Comparison of ENCODE assay signal across 24 cellular contexts in the genomic region with DNA sequence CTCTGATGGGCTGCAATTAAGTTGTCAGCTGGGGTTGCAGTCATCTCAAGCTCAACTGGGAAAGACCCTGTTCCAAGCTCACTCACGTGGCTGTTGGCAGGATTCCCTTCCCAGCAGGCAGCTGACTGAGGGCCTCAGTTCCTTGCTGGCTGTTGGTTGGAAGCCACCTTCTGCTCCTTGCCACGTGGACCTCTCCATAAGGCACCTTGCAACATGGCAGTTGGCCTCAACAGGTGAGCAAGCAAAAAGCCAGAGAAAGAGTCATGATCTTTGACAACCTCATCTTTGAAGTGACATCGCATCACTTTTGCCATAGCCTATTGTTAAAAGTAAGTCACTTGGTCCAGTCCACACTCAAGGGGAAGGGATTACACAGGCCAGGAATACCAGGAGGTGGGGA. TPM values are rescaled to one million over a fixed set of nuclear protein-coding genes. Genes with fewer than 3 reads are reported as not detected.
A peak's percentile ranks its signal among the peaks of the same experiment; 100 is the strongest.
DNase-seq lines count a peak whose midpoint lies in the region; FAIRE-seq and TF ChIP-seq lines count a peak whose summit lies in the region.
"Had no signal": no experiment of that assay in that cellular context is flagged by ENCODE, and none has a peak within 500 bp of the region (broad histone marks: within the 10 kb centered on the region; RNA-seq: fewer than 3 reads in every experiment).

No MANE protein-coding gene starts in this region.

- no peaks in the 10 kb centered on the region for H4K20me1 ChIP-seq in GM23248 (ENCODE audit: insufficient read depth)
- H4K20me1 ChIP-seq: BLaER1 had no signal

- peak overlapping the region in 1 of 2 donors; percentile 12 for H3K9ac ChIP-seq in colonic mucosa (ENCODE audit: low read depth in 2 of 2, low read length in 2 of 2)
- no peak overlapping the region for H3K9ac ChIP-seq in mucosa of rectum (ENCODE audit: low read depth in 1 of 2, low read length in 2 of 2)
- H3K9ac ChIP-seq in GM23248, result no peak overlapping the region
- H3K9ac ChIP-seq in kidney (ENCODE audit: low read length in 2 of 2), result no peak overlapping the region
- H3K9ac ChIP-seq: BLaER1 had no signal

- no peak overlapping the region for H2AFZ ChIP-seq in GM23248

- DNase-seq in NCI-H69 (lab: John Stamatoyannopoulos, UW), result peak; percentile 92
- no peak for DNase-seq in colonic mucosa
- no peak for DNase-seq in amniotic stem cell (lab: John Stamatoyannopoulos, UW)
- DNase-seq in GM23248, result no peak
- no peak for DNase-seq in kidney
- DNase-seq in NOMO-1 treated with DMSO at 0.1 percent for 48 hours (lab: John Stamatoyannopoulos, UW; ENCODE audit: unreplicated experiment), result no peak
- DNase-seq: 8988T; CD4-positive, alpha-beta memory T cell; DMS153; DMS79; GDM1 had no signal

- no peaks in the 10 kb centered on the region for H3K36me3 ChIP-seq in HEK293 (ENCODE audit: control insufficient read depth in 2 of 2, insufficient read depth in 1 of 2, low read length in 2 of 2)
- H3K36me3 ChIP-seq in colonic mucosa, result no peaks in the 10 kb centered on the region
- no peaks in the 10 kb centered on the region for H3K36me3 ChIP-seq in mucosa of rectum (ENCODE audit: control insufficient read depth in 2 of 2, insufficient read depth in 2 of 2, low read length in 2 of 2)
- H3K36me3 ChIP-seq in GM23248 (ENCODE audit: low read depth), result no peaks in the 10 kb centered on the region
- H3K36me3 ChIP-seq in kidney (ENCODE audit: control insufficient read depth in 1 of 2, insufficient read depth in 2 of 2, low read length in 2 of 2), result no peaks in the 10 kb centered on the region
- H3K36me3 ChIP-seq: BLaER1, HAP-1 had no signal

- no peak overlapping the region for H3K27ac ChIP-seq in HEK293 (ENCODE audit: extremely low read depth, low read depth, low read length)
- H3K27ac ChIP-seq in colonic mucosa, result peak overlapping the region; percentile 77
- H3K27ac ChIP-seq in mucosa of rectum (ENCODE audit: low read depth in 2 of 2, low read length in 2 of 2), result peak overlapping the region; percentile 85 to 90
- no peak overlapping the region for H3K27ac ChIP-seq in GM23248
- no peak overlapping the region for H3K27ac ChIP-seq in kidney (ENCODE audit: low read depth in 2 of 2, low read length in 2 of 2)
- H3K27ac ChIP-seq: BLaER1, HL-60 had no signal

- TF ChIP-seq CTCF in HEK293 (tag by site-specific recombination; IDR thresholded peaks at IDR 0.05), result no peak
- TF ChIP-seq CTCF in colonic mucosa (IDR thresholded peaks at IDR 0.05), result no peak
- TF ChIP-seq CTCF in kidney (IDR thresholded peaks at IDR 0.05; ENCODE audit: borderline replicate concordance, extremely low read depth, insufficient read depth), result no peak

- no peak for FAIRE-seq in kidney (lab: Jason Lieb, UNC)
- FAIRE-seq: GM12892, GM18507 had no signal

- CTCF ChIA-PET in HEK293 (lab: Yijun Ruan, JAX), result no interaction called here

- intact Hi-C loops in colonic mucosa (cut with DNase I) (no loop called here), kidney (cut with DNase I) (no loop called here)

- H3K4me3 ChIP-seq in HEK293 (ENCODE audit: low read depth, low read length), result no peak overlapping the region
- no peak overlapping the region for H3K4me3 ChIP-seq in colonic mucosa
- no peak overlapping the region for H3K4me3 ChIP-seq in mucosa of rectum (ENCODE audit: low read length in 2 of 2)
- H3K4me3 ChIP-seq in GM23248, result no peak overlapping the region
- no peak overlapping the region for H3K4me3 ChIP-seq in kidney (ENCODE audit: low read length in 2 of 2)
- H3K4me3 ChIP-seq: BLaER1, HAP-1 had no signal

- in situ Hi-C loops in GM23248 (cut with MboI), result no loop called here

- H3K79me2 ChIP-seq in GM23248 (ENCODE audit: insufficient read depth), result no peaks in the 10 kb centered on the region

- H3K9me2 ChIP-seq in GM23248 (ENCODE audit: insufficient read depth), result no peaks in the 10 kb centered on the region

- peaks cover 4% of the 10 kb centered on the region for H3F3A ChIP-seq in GM23248 (ENCODE audit: insufficient read depth)

- no peaks in the 10 kb centered on the region for H3K4me1 ChIP-seq in HEK293 (ENCODE audit: control insufficient read depth, insufficient read depth, low read length)
- peaks cover 11% of the 10 kb centered on the region for H3K4me1 ChIP-seq in colonic mucosa
- H3K4me1 ChIP-seq in mucosa of rectum (ENCODE audit: control insufficient read depth in 2 of 2, insufficient read depth in 2 of 2, low read length in 2 of 2), result peaks cover 27 to 28% of the 10 kb centered on the region in 2 donors
- peaks cover 28% of the 10 kb centered on the region for H3K4me1 ChIP-seq in GM23248 (ENCODE audit: insufficient read depth)
- no peaks in the 10 kb centered on the region for H3K4me1 ChIP-seq in kidney (ENCODE audit: control insufficient read depth in 1 of 2, insufficient read depth in 1 of 2, low read depth in 1 of 2, low read length in 2 of 2)
- H3K4me1 ChIP-seq: BLaER1, HAP-1 had no signal

- POLR2A ChIA-PET in HEK293 (lab: Yijun Ruan, JAX), result no interaction called here

- H3K9me3 ChIP-seq in HEK293 (ENCODE audit: control insufficient read depth, insufficient read depth, low read depth, low read length) (no peaks in the 10 kb centered on the region), colonic mucosa (no peaks in the 10 kb centered on the region), mucosa of rectum (ENCODE audit: control insufficient read depth in 2 of 2, low read length in 2 of 2) (no peaks in the 10 kb centered on the region), GM23248 (ENCODE audit: low read depth) (no peaks in the 10 kb centered on the region), kidney (ENCODE audit: control insufficient read depth in 1 of 2, low read length in 2 of 2) (no peaks in the 10 kb centered on the region)
- H3K9me3 ChIP-seq: BLaER1, HAP-1 had no signal

- H3K27me3 ChIP-seq in colonic mucosa (no peaks in the 10 kb centered on the region), mucosa of rectum (ENCODE audit: control insufficient read depth in 2 of 2, insufficient read depth in 2 of 2, low read length in 2 of 2) (no peaks in the 10 kb centered on the region), GM23248 (replicated peaks; ENCODE audit: insufficient read depth) (no peaks in the 10 kb centered on the region)
- H3K27me3 ChIP-seq: BLaER1 had no signal

- WGBS in GM23248 (ENCODE audit: low coverage in 1 of 2, low lambda C conversion rate in 2 of 2, missing lambda C conversion rate in 2 of 2), 2 experiments, result 70 to 77% methylated on average over 3 of the region's 3 CpGs

- H3K4me2 ChIP-seq in GM23248 (ENCODE audit: unreplicated experiment), result no peak overlapping the region
- H3K4me2 ChIP-seq: BLaER1 had no signal

TF ChIP-seq in HEK293, 187 proteins besides CTCF, POLR2A, EP300 and RAD21 (continues in another document):
- TF ChIP-seq ZNF571 (tag by site-specific recombination; IDR thresholded peaks at IDR 0.05), result no peak
- TF ChIP-seq SCRT2 (tag by site-specific recombination; IDR thresholded peaks at IDR 0.05), result peak; percentile 67
- TF ChIP-seq ZNF530 (tag by site-specific recombination; IDR thresholded peaks at IDR 0.05; ENCODE audit: low read depth), result no peak
- TF ChIP-seq ZNF837 (tag by site-specific recombination; IDR thresholded peaks at IDR 0.05), result no peak
- TF ChIP-seq ZNF114 (tag by site-specific recombination; IDR thresholded peaks at IDR 0.05), result no peak
- TF ChIP-seq IKZF3 (tag by site-specific recombination; IDR thresholded peaks at IDR 0.05), result no peak
- TF ChIP-seq ZNF521 (tag by site-specific recombination; IDR thresholded peaks at IDR 0.05), result no peak
- peak; percentile 67 for TF ChIP-seq ZIC2 (tag by site-specific recombination; IDR thresholded peaks at IDR 0.05)
- TF ChIP-seq, protein P1, sequence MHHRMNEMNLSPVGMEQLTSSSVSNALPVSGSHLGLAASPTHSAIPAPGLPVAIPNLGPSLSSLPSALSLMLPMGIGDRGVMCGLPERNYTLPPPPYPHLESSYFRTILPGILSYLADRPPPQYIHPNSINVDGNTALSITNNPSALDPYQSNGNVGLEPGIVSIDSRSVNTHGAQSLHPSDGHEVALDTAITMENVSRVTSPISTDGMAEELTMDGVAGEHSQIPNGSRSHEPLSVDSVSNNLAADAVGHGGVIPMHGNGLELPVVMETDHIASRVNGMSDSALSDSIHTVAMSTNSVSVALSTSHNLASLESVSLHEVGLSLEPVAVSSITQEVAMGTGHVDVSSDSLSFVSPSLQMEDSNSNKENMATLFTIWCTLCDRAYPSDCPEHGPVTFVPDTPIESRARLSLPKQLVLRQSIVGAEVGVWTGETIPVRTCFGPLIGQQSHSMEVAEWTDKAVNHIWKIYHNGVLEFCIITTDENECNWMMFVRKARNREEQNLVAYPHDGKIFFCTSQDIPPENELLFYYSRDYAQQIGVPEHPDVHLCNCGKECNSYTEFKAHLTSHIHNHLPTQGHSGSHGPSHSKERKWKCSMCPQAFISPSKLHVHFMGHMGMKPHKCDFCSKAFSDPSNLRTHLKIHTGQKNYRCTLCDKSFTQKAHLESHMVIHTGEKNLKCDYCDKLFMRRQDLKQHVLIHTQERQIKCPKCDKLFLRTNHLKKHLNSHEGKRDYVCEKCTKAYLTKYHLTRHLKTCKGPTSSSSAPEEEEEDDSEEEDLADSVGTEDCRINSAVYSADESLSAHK (tag by site-specific recombination; IDR thresholded peaks at IDR 0.05), result no peak
- no peak for TF ChIP-seq ZNF221 (tag by site-specific recombination; IDR thresholded peaks at IDR 0.05; ENCODE audit: borderline replicate concordance)
- TF ChIP-seq TCF7L2 (IDR thresholded peaks at IDR 0.05; ENCODE audit: borderline replicate concordance, low read depth, low read length), result no peak
- no peak for TF ChIP-seq GFI1B (tag by site-specific recombination; IDR thresholded peaks at IDR 0.05)
- TF ChIP-seq ZNF112 (tag by site-specific recombination; IDR thresholded peaks at IDR 0.05), result no peak
- no peak for TF ChIP-seq ZNF184 (tag by site-specific recombination; IDR thresholded peaks at IDR 0.05)
- no peak for TF ChIP-seq ZBTB7A (tag by site-specific recombination; IDR thresholded peaks at IDR 0.05; ENCODE audit: low read depth)
- TF ChIP-seq ZNF157 (tag by site-specific recombination; IDR thresholded peaks at IDR 0.05), result no peak
- no peak for TF ChIP-seq ZNF48 (tag by site-specific recombination; IDR thresholded peaks at IDR 0.05)
- peak; percentile 39; the same call in 1 of the 2 replicates for TF ChIP-seq SCRT1 (tag by site-specific recombination; IDR thresholded peaks at IDR 0.05; ENCODE audit: borderline replicate concordance)
- TF ChIP-seq ZNF311 (tag by site-specific recombination; IDR thresholded peaks at IDR 0.05; ENCODE audit: borderline replicate concordance), result no peak

RNA-seq across cellular contexts. Expression of gene PRELID2, which starts 17.8 kb away (rescaled TPM):
- total RNA-seq in colonic mucosa (100 to 1,000 TPM in 1 of 2 donors, 10 to 100 TPM in 1; 96.2 to 105 TPM), kidney (12.1 TPM)
- total RNA-seq in GM23248 (2014; rRNA removed; shearing (Covaris generic)), result 0.76 and 7.0 TPM in 2 replicates
- polyA plus RNA-seq in GM23248 (2016; fragmentation: Nextera tagmentation; extraction: Ambion mirVana) (7.4 and 7.7 TPM in 2 replicates), kidney (ENCODE audit: insufficient read depth, low read depth, low replicate concordance) (3.8 TPM)

RNA-seq across cellular contexts. Expression of gene GRXCR2, which starts 19.8 kb away (rescaled TPM):
- total RNA-seq in colonic mucosa (not detected), kidney (not detected)
- not detected in 2 replicates for total RNA-seq in GM23248 (2014; rRNA removed; shearing (Covaris generic))
- polyA plus RNA-seq in GM23248 (2016; fragmentation: Nextera tagmentation; extraction: Ambion mirVana) (not detected in 2 replicates), kidney (ENCODE audit: insufficient read depth, low read depth, low replicate concordance) (not detected)
- total RNA-seq: A673; CD4-positive, alpha-beta memory T cell; Daoy; H4; HT1080 had no signal
- polyA plus RNA-seq: AG04450; CD14-positive monocyte; CD4-positive, alpha-beta memory T cell had no signal

Comparison
In these comparisons a context has a peak if more than half of its experiments do, and no peak if none do; other contexts are left out.
1. H3K27ac ChIP-seq: peak in colonic mucosa (single experiment) and mucosa of rectum (2 of 2); none in HEK293 (single experiment), GM23248 (single experiment) and kidney (0 of 2).